Comparison of ENCODE assay signal across 10 cellular contexts in genomic region chr11:118888398-118888797, GRCh38. TPM values are rescaled to one million over a fixed set of nuclear protein-coding genes. Genes with fewer than 3 reads are reported as not detected.
DNase-seq lines count a peak whose midpoint lies in the region; ATAC-seq, FAIRE-seq and TF ChIP-seq lines count a peak whose summit lies in the region.
"Had no signal": no experiment of that assay in that cellular context is flagged by ENCODE, and none has a peak within 500 bp of the region (broad histone marks: within the 10 kb centered on the region; RNA-seq: fewer than 3 reads in every experiment).

No MANE protein-coding gene starts in this region.

- H3K27me3 ChIP-seq in CD4-positive, CD25-positive, alpha-beta regulatory T cell (ENCODE audit: control insufficient read depth, insufficient read depth, low read length) = no peaks in the 10 kb centered on the region
- H3K27me3 ChIP-seq in endodermal cell (ENCODE audit: control insufficient read depth, insufficient read depth, low read length, poor library complexity, severe bottlenecking) (no peaks in the 10 kb centered on the region), psoas muscle (ENCODE audit: insufficient read depth in 3 of 3, low read length in 2 of 3) (no peaks in the 10 kb centered on the region), A673 (replicated peaks; ENCODE audit: insufficient read depth, low read depth, low read length, poor library complexity) (no peaks in the 10 kb centered on the region), H9 (ENCODE audit: insufficient read depth, low read length) (no peaks in the 10 kb centered on the region; the same call in 1 of the 2 replicates)
- H3K27me3 ChIP-seq: BLaER1 treated with 17β-estradiol and CSF1 and Interleukin-3, amounts not matched to agents 10 nM and 100 nM; breast epithelium had no signal

- H3K36me3 ChIP-seq in CD4-positive, CD25-positive, alpha-beta regulatory T cell (ENCODE audit: control insufficient read depth, insufficient read depth, low read length) = no peaks in the 10 kb centered on the region
- no peaks in the 10 kb centered on the region for H3K36me3 ChIP-seq in endodermal cell (ENCODE audit: control insufficient read depth, insufficient read depth, low read length)
- no peaks in the 10 kb centered on the region for H3K36me3 ChIP-seq in psoas muscle (ENCODE audit: insufficient read depth in 1 of 2, low read depth in 1 of 2)
- no peaks in the 10 kb centered on the region for H3K36me3 ChIP-seq in A673 (ENCODE audit: insufficient read depth, low read length, poor library complexity, severe bottlenecking)
- H3K36me3 ChIP-seq: BLaER1 treated with 17β-estradiol and CSF1 and Interleukin-3, amounts not matched to agents 10 nM and 100 nM; breast epithelium had no signal

- no peaks in the 10 kb centered on the region for H3K79me2 ChIP-seq in H9 (ENCODE audit: insufficient read depth, low read length)

- no peak overlapping the region for H3K18ac ChIP-seq in H9 (ENCODE audit: insufficient read length, low read depth, low read length)

- 93% methylated on average over 5 of the region's 5 CpGs for WGBS in endodermal cell (ENCODE audit: insufficient coverage in 1 of 2, insufficient read length in 1 of 2), 2 experiments
- 92 to 98% (median 93%) methylated on average over 5 of the region's 5 CpGs for WGBS in psoas muscle, 3 donors
- WGBS in H9 (ENCODE audit: extremely low coverage, insufficient read length, low lambda C conversion rate) = no CpG with 5 or more reads among the region's 5 CpGs

- H3K9ac ChIP-seq in endodermal cell (ENCODE audit: extremely low read depth, low read length, poor library complexity, severe bottlenecking) = no peak overlapping the region
- no peak overlapping the region for H3K9ac ChIP-seq in H9 (ENCODE audit: extremely low read depth, insufficient read length, low read length)
- H3K9ac ChIP-seq: BLaER1 treated with 17β-estradiol and CSF1 and Interleukin-3, amounts not matched to agents 10 nM and 100 nM had no signal

- H2BK12ac ChIP-seq in H9 (ENCODE audit: insufficient read length, low read depth, low read length) = no peak overlapping the region

- no peak overlapping the region for H3K56ac ChIP-seq in H9 (ENCODE audit: insufficient read length, low read depth, low read length)

- H2BK20ac ChIP-seq in H9 (ENCODE audit: low read depth, low read length, poor library complexity, severe bottlenecking) = no peak overlapping the region

- no peak overlapping the region for H3K4me3 ChIP-seq in CD4-positive, CD25-positive, alpha-beta regulatory T cell (ENCODE audit: low read depth, low read length)
- no peak overlapping the region for H3K4me3 ChIP-seq in endodermal cell (ENCODE audit: low read length)
- peak overlapping the region; percentile 22 for H3K4me3 ChIP-seq in psoas muscle
- no peak overlapping the region for H3K4me3 ChIP-seq in A673 (ENCODE audit: low read depth, low read length, poor library complexity, severe bottlenecking)
- H3K4me3 ChIP-seq: BLaER1 treated with 17β-estradiol and CSF1 and Interleukin-3, amounts not matched to agents 10 nM and 100 nM; breast epithelium had no signal

- H3K14ac ChIP-seq in H9 (ENCODE audit: insufficient read depth, low read length) = no peak overlapping the region

- H3K27ac Mint-ChIP-seq in CD4-positive, CD25-positive, alpha-beta regulatory T cell = peak overlapping the region; percentile 84 to 96 (median 92)
- H3K27ac Mint-ChIP-seq in IgD-negative memory B cell (peak overlapping the region; percentile 92 to 98 (median 97)), endodermal cell (no peak overlapping the region), H9 (peak overlapping the region in 1 of 3 experiments; percentile 77; a peak in 2 of 7 replicates)

- peaks cover 12 to 98% (median 64%) of the 10 kb centered on the region in 4 donors for H3K4me1 Mint-ChIP-seq in CD4-positive, CD25-positive, alpha-beta regulatory T cell
- H3K4me1 Mint-ChIP-seq in IgD-negative memory B cell = peaks cover 50 to 61% (median 59%) of the 10 kb centered on the region in 3 donors
- H3K4me1 Mint-ChIP-seq in endodermal cell = peaks cover 29% of the 10 kb centered on the region
- peaks cover 30 to 31% of the 10 kb centered on the region in 2 experiments for H3K4me1 Mint-ChIP-seq in H9

- H3K4me3 Mint-ChIP-seq in CD4-positive, CD25-positive, alpha-beta regulatory T cell = peak overlapping the region; percentile 39 to 93 (median 66)
- H3K4me3 Mint-ChIP-seq in IgD-negative memory B cell (peak overlapping the region; percentile 92 to 99 (median 96)), endodermal cell (no peak overlapping the region), H9 (no peak overlapping the region)

- H3K79me1 ChIP-seq in H9 (ENCODE audit: insufficient read depth, low read depth, low read length, poor library complexity, severe bottlenecking) = no peaks in the 10 kb centered on the region

- no peak overlapping the region for H2BK5ac ChIP-seq in H9 (ENCODE audit: insufficient read length, low read length)

- intact Hi-C loops in psoas muscle (cut with DNase I) = no loop called here
- intact Hi-C loops in A673 (cut with micrococcal nuclease; ENCODE audit: unreplicated experiment) = no loop called here

- H2AK5ac ChIP-seq in H9 (ENCODE audit: insufficient read length, low read length) = no peak overlapping the region

- peaks cover 6% of the 10 kb centered on the region for H3K27me3 Mint-ChIP-seq in CD4-positive, CD25-positive, alpha-beta regulatory T cell
- H3K27me3 Mint-ChIP-seq in IgD-negative memory B cell (no peaks in the 10 kb centered on the region), endodermal cell (ENCODE audit: insufficient read depth) (peaks cover 20% of the 10 kb centered on the region), H9 (ENCODE audit: low read depth) (peaks cover 37% of the 10 kb centered on the region)

- no peak overlapping the region for H3K4me2 ChIP-seq in H9 (ENCODE audit: insufficient read depth, insufficient read length, low read length)

- no peak for FAIRE-seq in D721Med (lab: Jason Lieb, UNC)

- peak overlapping the region; percentile 7 for H3K27ac ChIP-seq in CD4-positive, CD25-positive, alpha-beta regulatory T cell (ENCODE audit: insufficient read depth, low read length, poor library complexity, severe bottlenecking)
- H3K27ac ChIP-seq in endodermal cell (ENCODE audit: low read depth, low read length) = peak overlapping the region; percentile 84
- peak overlapping the region; percentile 55 for H3K27ac ChIP-seq in psoas muscle
- H3K27ac ChIP-seq in A673 (ENCODE audit: low read depth, low read length, poor library complexity, severe bottlenecking) = no peak overlapping the region
- no peak overlapping the region for H3K27ac ChIP-seq in H9 (ENCODE audit: insufficient read length, low read depth, low read length)
- H3K27ac ChIP-seq: BLaER1 treated with 17β-estradiol and CSF1 and Interleukin-3, amounts not matched to agents 10 nM and 100 nM; breast epithelium had no signal

- CTCF ChIA-PET in A673 (lab: Charles Lee) = no interaction called here

- DNase-seq in CD4-positive, CD25-positive, alpha-beta regulatory T cell = no peak
- DNase-seq in endodermal cell (no peak), psoas muscle (no peak), A673 (ENCODE audit: low spot score) (no peak), D721Med (ENCODE audit: insufficient read length, low spot score) (no peak), H9 (no peak)

- no peaks in the 10 kb centered on the region for H3K9me3 ChIP-seq in CD4-positive, CD25-positive, alpha-beta regulatory T cell (ENCODE audit: control insufficient read depth in 2 of 2, low read length in 2 of 2)
- H3K9me3 ChIP-seq in endodermal cell (ENCODE audit: control insufficient read depth, low read length) (no peaks in the 10 kb centered on the region), psoas muscle (no peaks in the 10 kb centered on the region), A673 (ENCODE audit: low read depth, low read length, poor library complexity, severe bottlenecking) (no peaks in the 10 kb centered on the region), H9 (ENCODE audit: control insufficient read depth, low read depth, low read length) (no peaks in the 10 kb centered on the region)
- H3K9me3 ChIP-seq: BLaER1 treated with 17β-estradiol and CSF1 and Interleukin-3, amounts not matched to agents 10 nM and 100 nM; breast epithelium had no signal

- no peak overlapping the region for H3K23ac ChIP-seq in H9 (ENCODE audit: insufficient read length, low read depth, low read length)

- H2BK15ac ChIP-seq in H9 (ENCODE audit: low read depth, low read length) = no peak overlapping the region

- H3K36me3 Mint-ChIP-seq in CD4-positive, CD25-positive, alpha-beta regulatory T cell = peaks cover 19% of the 10 kb centered on the region
- H3K36me3 Mint-ChIP-seq in IgD-negative memory B cell (peaks cover 9% of the 10 kb centered on the region), endodermal cell (ENCODE audit: low read depth) (no peaks in the 10 kb centered on the region), H9 (ENCODE audit: insufficient read depth in 1 of 3, low read depth in 3 of 3) (no peaks in the 10 kb centered on the region)

- TF ChIP-seq CTCF in endodermal cell (conservative IDR thresholded peaks at IDR 0.05) (no peak), psoas muscle (IDR thresholded peaks at IDR 0.05) (no peak), A673 (conservative IDR thresholded peaks at IDR 0.05; ENCODE audit: low read depth, low read length) (no peak), D721Med (IDR thresholded peaks at IDR 0.05; ENCODE audit: insufficient read depth, missing control alignments) (no peak), H9 (conservative IDR thresholded peaks at IDR 0.05) (no peak)

- H3K9me3 Mint-ChIP-seq in CD4-positive, CD25-positive, alpha-beta regulatory T cell = no peaks in the 10 kb centered on the region
- H3K9me3 Mint-ChIP-seq in IgD-negative memory B cell (no peaks in the 10 kb centered on the region), endodermal cell (no peaks in the 10 kb centered on the region), H9 (no peaks in the 10 kb centered on the region; a peak in 1 of 5 replicates)

- H2AFZ ChIP-seq in H9 (ENCODE audit: low read length) = no peak overlapping the region

- H3K4ac ChIP-seq in H9 (ENCODE audit: low read depth, low read length) = no peak overlapping the region

- H3T11ph ChIP-seq in H9 (ENCODE audit: low read length) = no peak overlapping the region

- no peaks in the 10 kb centered on the region for H3K23me2 ChIP-seq in H9 (ENCODE audit: insufficient read length, low read depth, low read length, poor library complexity, severe bottlenecking)

- peaks cover 3% of the 10 kb centered on the region for H4K20me1 ChIP-seq in H9 (ENCODE audit: control insufficient read depth, insufficient read depth, insufficient read length)
- H4K20me1 ChIP-seq: BLaER1 treated with 17β-estradiol and CSF1 and Interleukin-3, amounts not matched to agents 10 nM and 100 nM had no signal

- no peak overlapping the region for H2BK120ac ChIP-seq in H9 (ENCODE audit: low read depth, low read length, poor library complexity, severe bottlenecking)

- H4K5ac ChIP-seq in H9 (ENCODE audit: insufficient read length, low read depth, low read length) = no peak overlapping the region

- POLR2A ChIA-PET in A673 (lab: Charles Lee; ENCODE audit: low non-redundant PET) = no interaction called here

- no peak overlapping the region for H4K8ac ChIP-seq in H9 (replicated peaks; ENCODE audit: insufficient read length, low read depth, low read length)

- H4K91ac ChIP-seq in H9 (ENCODE audit: insufficient read length, low read depth, low read length) = no peak overlapping the region

- H3K4me1 ChIP-seq in CD4-positive, CD25-positive, alpha-beta regulatory T cell (ENCODE audit: control insufficient read depth, insufficient read depth, low read length, poor library complexity, severe bottlenecking) = peaks cover 59% of the 10 kb centered on the region
- H3K4me1 ChIP-seq in endodermal cell (ENCODE audit: control insufficient read depth, insufficient read depth, low read length) (peaks cover 5% of the 10 kb centered on the region), psoas muscle (peaks cover 30% of the 10 kb centered on the region), A673 (ENCODE audit: insufficient read depth, low read length, poor library complexity, severe bottlenecking) (no peaks in the 10 kb centered on the region), H9 (ENCODE audit: insufficient read depth, low read length) (peaks cover 7% of the 10 kb centered on the region; the same call in 1 of the 2 replicates)

- no TSS peak for BruUV-seq in A673 (replicated peaks; lab: Mats Ljungman, UMichigan)

- no peak for ATAC-seq in CD4-positive, CD25-positive, alpha-beta regulatory T cell (ENCODE audit: low read depth in 2 of 2)
- ATAC-seq in psoas muscle (no peak), GM18519 (IDR thresholded peaks at IDR 0.05; ENCODE audit: low FRiP score, unreplicated experiment) (no peak)

RNA-seq across cellular contexts. Expression of gene CXCR5, which starts 4.7 kb away (rescaled TPM):
- 4.8 TPM for total RNA-seq in CD4-positive, CD25-positive, alpha-beta regulatory T cell
- polyA plus RNA-seq in CD4-positive, CD25-positive, alpha-beta regulatory T cell = 10 to 100 TPM in 1 of 4 donors, 1 to 10 TPM in 3; 3.3 to 10.7 (median 6.0) TPM
- polyA plus RNA-seq in IgD-negative memory B cell = 93.4 TPM
- under 1 TPM in 1 of 2 donors, not detected in 1; 0.07 TPM for total RNA-seq in endodermal cell
- not detected for polyA plus RNA-seq in endodermal cell (2013, experiment 1 of 2)
- not detected for polyA plus RNA-seq in endodermal cell (2013, experiment 2 of 2)
- under 1 TPM in 1 of 4 donors, not detected in 3; 0.17 TPM for total RNA-seq in psoas muscle
- polyA plus RNA-seq in psoas muscle = under 1 TPM; 0.14 to 0.25 (median 0.21) TPM
- total RNA-seq in A673 (2021) = not detected in 2 replicates
- total RNA-seq in H9 (2021) = 0.07 and 0.11 TPM in 2 replicates
- total RNA-seq: breast epithelium had no signal

RNA-seq across cellular contexts. Expression of gene BCL9L, which starts 37.3 kb away (rescaled TPM):
- total RNA-seq in CD4-positive, CD25-positive, alpha-beta regulatory T cell = 229 TPM
- polyA plus RNA-seq in CD4-positive, CD25-positive, alpha-beta regulatory T cell = 1 to 10 TPM; 2.1 to 4.1 (median 3.1) TPM
- polyA plus RNA-seq in IgD-negative memory B cell = 2.8 TPM
- total RNA-seq in endodermal cell = 10 to 100 TPM; 73.9 to 77.3 TPM
- polyA plus RNA-seq in endodermal cell (2013, experiment 1 of 2) = 24.3 TPM
- polyA plus RNA-seq in endodermal cell (2013, experiment 2 of 2) = 23.6 TPM
- 100 to 1,000 TPM in 1 of 4 donors, 10 to 100 TPM in 3; 52.4 to 124 (median 68.0) TPM for total RNA-seq in psoas muscle
- polyA plus RNA-seq in psoas muscle = 10 to 100 TPM in 1 of 3 donors, 1 to 10 TPM in 2; 8.1 to 31.2 (median 8.6) TPM
- total RNA-seq in A673 (2021) = 49.9 and 64.0 TPM in 2 replicates
- 74.9 and 78.4 TPM in 2 replicates for total RNA-seq in H9 (2021)

Comparison
In these comparisons a context has a peak if more than half of its experiments do, and no peak if none do; other contexts are left out.
1. H3K27ac ChIP-seq: peak in CD4-positive, CD25-positive, alpha-beta regulatory T cell (single experiment), endodermal cell (single experiment) and psoas muscle (single experiment); none in A673 (single experiment) and H9 (single experiment).
2. H3K4me3 Mint-ChIP-seq: peak in CD4-positive, CD25-positive, alpha-beta regulatory T cell (4 of 4) and IgD-negative memory B cell (4 of 4); none in endodermal cell (single experiment) and H9 (0 of 2).